In the genomic region with DNA sequence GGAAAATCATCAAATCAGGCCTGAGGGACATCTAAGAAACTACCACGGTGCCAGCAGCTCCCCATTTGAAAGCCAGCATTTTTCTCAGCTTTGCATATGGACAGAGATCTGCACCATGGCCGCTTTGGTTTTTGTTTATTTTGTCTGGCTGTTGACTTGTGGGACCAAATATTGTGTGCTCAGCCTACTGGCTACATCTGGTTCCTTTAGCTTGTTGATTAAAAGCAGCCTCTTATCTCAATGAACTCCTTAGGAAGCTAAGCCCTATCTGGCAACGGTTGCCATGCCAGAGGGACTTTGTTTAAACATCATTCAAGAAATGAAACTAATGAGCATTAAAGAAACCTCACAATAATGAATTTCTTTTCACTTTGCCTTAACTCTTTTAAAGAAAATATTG, we compare ENCODE assay signal across 13 cellular contexts. TPM values are rescaled to one million over a fixed set of nuclear protein-coding genes. Genes with fewer than 3 reads are reported as not detected.
DNase-seq lines count a peak whose midpoint lies in the region; ATAC-seq and TF ChIP-seq lines count a peak whose summit lies in the region.
"Had no signal": no experiment of that assay in that cellular context is flagged by ENCODE, and none has a peak within 500 bp of the region (broad histone marks: within the 10 kb centered on the region; RNA-seq: fewer than 3 reads in every experiment).

No MANE protein-coding gene starts in this region.

- H2AFZ ChIP-seq in smooth muscle cell (ENCODE audit: low read depth): peak overlapping the region; percentile 9

- whole genome bisulfite sequencing in right cardiac atrium: 12% methylated on average over 3 of the region's 3 CpGs
- WGBS in smooth muscle cell (ENCODE audit: low lambda C conversion rate): 26% methylated on average over 3 of the region's 3 CpGs

- H3K27me3 Mint-ChIP-seq in natural killer cell (ENCODE audit: low read depth in 2 of 2): peaks cover 0 to 7% of the 10 kb centered on the region in 2 donors

- H3K79me2 ChIP-seq in smooth muscle cell (ENCODE audit: low read depth): no peaks in the 10 kb centered on the region

- H4K20me1 ChIP-seq in smooth muscle cell (ENCODE audit: low read depth): no peaks in the 10 kb centered on the region

- H3K36me3 ChIP-seq in smooth muscle cell (ENCODE audit: low read depth): no peaks in the 10 kb centered on the region

- H3K27me3 ChIP-seq in right cardiac atrium (ENCODE audit: control insufficient read depth, insufficient read depth) (no peaks in the 10 kb centered on the region), smooth muscle cell (ENCODE audit: low read depth) (no peaks in the 10 kb centered on the region)

- no peaks in the 10 kb centered on the region for H3K4me1 Mint-ChIP-seq in natural killer cell
- H3K4me1 Mint-ChIP-seq: central memory CD8-positive, alpha-beta T cell had no signal

- peaks cover under 1% of the 10 kb centered on the region for H3F3A ChIP-seq in smooth muscle cell (ENCODE audit: low read depth)

- H3K9me3 Mint-ChIP-seq in natural killer cell: no peaks in the 10 kb centered on the region
- H3K9me3 Mint-ChIP-seq: central memory CD8-positive, alpha-beta T cell; H9 had no signal

- CTCF ChIA-PET in GM10248 (lab: Yijun Ruan, JAX) (no interaction called here), HEK293T (lab: Yijun Ruan, JAX) (interaction anchor here (1.6 kb wide), 1 partner anchor 15 kb away, joined by 3 read pairs; no protein-coding TSS in a partner anchor)

- TF ChIP-seq CTCF in smooth muscle cell (IDR thresholded peaks at IDR 0.05; ENCODE audit: borderline replicate concordance, insufficient read depth, poor library complexity, severe bottlenecking) (no peak), GM10248 (IDR thresholded peaks at IDR 0.05; ENCODE audit: control extremely low read depth, extremely low read depth, low read depth, missing control alignments) (no peak), natural killer cell (IDR thresholded peaks at IDR 0.05) (no peak)

- H3K27ac ChIP-seq in right cardiac atrium (ENCODE audit: low read length): peak overlapping the region; percentile 27
- peak overlapping the region; percentile 83 for H3K27ac ChIP-seq in smooth muscle cell (ENCODE audit: low read depth)

- H3K9ac ChIP-seq in smooth muscle cell (ENCODE audit: low read depth): no peak overlapping the region

- ATAC-seq in right cardiac atrium (peak; percentile 67 to 82), Right ventricle myocardium superior (ENCODE audit: poor library complexity) (no peak), natural killer cell (no peak)

- peaks cover 3% of the 10 kb centered on the region for H3K4me1 ChIP-seq in right cardiac atrium (ENCODE audit: control insufficient read depth, insufficient read depth, low read length)
- peaks cover 12% of the 10 kb centered on the region for H3K4me1 ChIP-seq in smooth muscle cell (ENCODE audit: low read depth)

- H3K4me2 ChIP-seq in smooth muscle cell: peak overlapping the region; percentile 56

- no peak overlapping the region for H3K27ac Mint-ChIP-seq in natural killer cell
- H3K27ac Mint-ChIP-seq: H9 had no signal

- H3K36me3 Mint-ChIP-seq in natural killer cell: no peaks in the 10 kb centered on the region

- no peak overlapping the region for H3K4me3 ChIP-seq in right cardiac atrium (ENCODE audit: low read length)
- H3K4me3 ChIP-seq in smooth muscle cell: no peak overlapping the region

- H3K4me3 Mint-ChIP-seq in natural killer cell: no peak overlapping the region
- H3K4me3 Mint-ChIP-seq: central memory CD8-positive, alpha-beta T cell; H9 had no signal

- POLR2A ChIA-PET in GM10248 (lab: Yijun Ruan, JAX): no interaction called here
- POLR2A ChIA-PET in HEK293T (lab: Yijun Ruan, JAX): no interaction called here

- DNase-seq in right cardiac atrium (peak in 1 of 3 donors; percentile 56), Right ventricle myocardium superior (no peak), NCI-H748 (lab: John Stamatoyannopoulos, UW; ENCODE audit: unreplicated experiment) (peak; percentile 79), dermis blood vessel endothelial cell (peak; percentile 69), smooth muscle cell (lab: John Stamatoyannopoulos, UW; ENCODE audit: unreplicated experiment) (no peak), GM10248 (ENCODE audit: extremely low spot score) (no peak), HEK293T (ENCODE audit: extremely low spot score) (no peak), natural killer cell (no peak)
- DNase-seq: activated effector memory CD4-positive, alpha-beta T cell treated with Interleukin-2 at 50 U/mL for 16 hours; H9; stimulated activated naive CD4-positive, alpha-beta T cell treated with Interleukin-2 at 50 U/mL for 16 hours; T-helper 1 cell had no signal

- intact Hi-C loops in right cardiac atrium (cut with DNase I): no loop called here
- intact Hi-C loops in Right ventricle myocardium superior (cut with DNase I): no loop called here
- intact Hi-C loops in natural killer cell (cut with micrococcal nuclease): no loop called here

- no peaks in the 10 kb centered on the region for H3K9me3 ChIP-seq in right cardiac atrium (ENCODE audit: control insufficient read depth, low read length)
- H3K9me3 ChIP-seq in smooth muscle cell (replicated peaks; ENCODE audit: low read depth): no peaks in the 10 kb centered on the region

TF ChIP-seq in HEK293T, 16 proteins besides CTCF, POLR2A, EP300 and RAD21:
- TF ChIP-seq CTBP1 (IDR thresholded peaks at IDR 0.05; ENCODE audit: borderline replicate concordance): no peak
- TF ChIP-seq BHLHE40 (IDR thresholded peaks at IDR 0.05; ENCODE audit: borderline replicate concordance): no peak
- TF ChIP-seq, protein P1, sequence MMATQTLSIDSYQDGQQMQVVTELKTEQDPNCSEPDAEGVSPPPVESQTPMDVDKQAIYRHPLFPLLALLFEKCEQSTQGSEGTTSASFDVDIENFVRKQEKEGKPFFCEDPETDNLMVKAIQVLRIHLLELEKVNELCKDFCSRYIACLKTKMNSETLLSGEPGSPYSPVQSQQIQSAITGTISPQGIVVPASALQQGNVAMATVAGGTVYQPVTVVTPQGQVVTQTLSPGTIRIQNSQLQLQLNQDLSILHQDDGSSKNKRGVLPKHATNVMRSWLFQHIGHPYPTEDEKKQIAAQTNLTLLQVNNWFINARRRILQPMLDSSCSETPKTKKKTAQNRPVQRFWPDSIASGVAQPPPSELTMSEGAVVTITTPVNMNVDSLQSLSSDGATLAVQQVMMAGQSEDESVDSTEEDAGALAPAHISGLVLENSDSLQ (IDR thresholded peaks at IDR 0.05): no peak
- no peak for TF ChIP-seq LEF1 (IDR thresholded peaks at IDR 0.05; ENCODE audit: borderline replicate concordance)

RNA-seq across cellular contexts. Expression of a gene that starts 13.7 kb away (rescaled TPM):
- total RNA-seq in right cardiac atrium (10 to 100 TPM; 21.2 to 28.2 (median 25.3) TPM), Right ventricle myocardium superior (29.2 TPM), dermis blood vessel endothelial cell (36.4 and 40.8 TPM in 2 replicates), smooth muscle cell (11.0 and 15.0 TPM in 2 replicates), natural killer cell (1 to 10 TPM in 1 of 3 donors, under 1 TPM in 2; 0.49 to 1.2 (median 0.55) TPM)
- polyA plus RNA-seq in right cardiac atrium (6.1 TPM), smooth muscle cell (3.5 and 3.9 TPM in 2 replicates)

RNA-seq across cellular contexts. Expression of a gene that starts 32.4 kb away (rescaled TPM):
- total RNA-seq in right cardiac atrium (1 to 10 TPM in 3 of 4 donors, under 1 TPM in 1; 0.94 to 1.6 (median 1.3) TPM), Right ventricle myocardium superior (0.97 TPM), dermis blood vessel endothelial cell (9.1 and 10.9 TPM in 2 replicates), smooth muscle cell (2.0 and 10.3 TPM in 2 replicates), natural killer cell (1 to 10 TPM; 1.1 to 2.3 (median 1.3) TPM)
- polyA plus RNA-seq in right cardiac atrium (0.38 TPM), smooth muscle cell (2.5 and 3.7 TPM in 2 replicates)

Comparison
In these comparisons a context has a peak if more than half of its experiments do, and no peak if none do; other contexts are left out.
1. ATAC-seq: peak in right cardiac atrium (2 of 2); none in Right ventricle myocardium superior (single experiment) and natural killer cell (0 of 3).
2. DNase-seq: peak in NCI-H748 (single experiment) and dermis blood vessel endothelial cell (single experiment); none in Right ventricle myocardium superior (single experiment), smooth muscle cell (single experiment), GM10248 (single experiment), HEK293T (single experiment) and natural killer cell (single experiment).